2 cellular contexts compared by ENCODE assay signal in genomic region chr2:207224391-207224790, GRCh38.
TF ChIP-seq lines count a peak whose summit lies in the region.

No MANE protein-coding gene starts in this region.

TF ChIP-seq in GM12878, 131 proteins besides CTCF, POLR2A, EP300 and RAD21:
- TF ChIP-seq TCF12 (IDR thresholded peaks at IDR 0.05; ENCODE audit: low read depth, low read length): no peak

TF ChIP-seq in HepG2, 621 proteins besides CTCF, POLR2A, EP300 and RAD21:
- TF ChIP-seq ZNF746 (CRISPR knock-in tag; IDR thresholded peaks at IDR 0.05) (no peak), NCOA1 (CRISPR knock-in tag; IDR thresholded peaks at IDR 0.05) (no peak), ZNF772 (CRISPR knock-in tag; IDR thresholded peaks at IDR 0.05) (no peak), FOXJ3 (CRISPR knock-in tag; IDR thresholded peaks at IDR 0.05; ENCODE audit: borderline replicate concordance) (no peak), SETDB1 (CRISPR knock-in tag; IDR thresholded peaks at IDR 0.05; ENCODE audit: borderline replicate concordance) (no peak), ASH2L (IDR thresholded peaks at IDR 0.05; ENCODE audit: insufficient read length, low read depth, low read length) (no peak), REL (CRISPR knock-in tag; conservative IDR thresholded peaks at IDR 0.05) (no peak)
